Comparison of ENCODE assay signal across 8 cellular contexts in the genomic region with DNA sequence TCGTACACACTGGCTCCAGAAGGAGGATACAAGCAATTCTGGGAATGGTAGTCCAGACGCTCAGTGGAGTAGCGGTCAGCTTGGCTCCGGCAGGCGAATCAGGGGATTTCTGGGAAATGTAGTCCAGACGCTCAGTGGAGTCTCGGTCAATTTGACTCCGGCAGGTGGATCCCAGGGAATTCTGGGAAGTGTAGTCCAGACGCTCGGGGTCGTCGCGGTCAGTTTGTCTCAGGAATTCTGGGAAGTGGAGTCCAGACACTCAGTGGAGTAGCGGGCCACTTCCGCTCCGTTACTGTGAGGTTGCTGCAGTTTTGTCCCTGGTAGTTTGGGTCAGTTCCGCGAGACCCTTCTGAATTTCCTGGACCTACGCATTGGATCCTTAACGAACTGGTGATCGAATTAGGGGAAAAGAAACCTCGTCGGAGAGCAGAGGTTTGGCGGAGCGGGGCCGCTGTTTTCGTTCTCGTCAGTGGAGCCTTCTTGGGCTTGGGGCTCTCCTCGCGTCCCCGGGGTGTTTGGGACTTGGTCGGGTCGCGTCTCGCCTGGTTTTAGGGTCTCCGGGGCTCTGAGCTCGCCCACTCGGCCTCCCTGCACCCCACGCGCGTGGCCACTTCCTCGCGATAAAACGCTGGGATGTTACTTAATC. TPM values are rescaled to one million over a fixed set of nuclear protein-coding genes. Genes with fewer than 3 reads are reported as not detected.
DNase-seq lines count a peak whose midpoint lies in the region; ATAC-seq and TF ChIP-seq lines count a peak whose summit lies in the region.

Gene ZNF225 (plus strand): TSS at position 262 of the 646 bp plus-strand sequence. CDS start 2,429 bp downstream, outside the sequence.

- H3K9me3 ChIP-seq in OCI-LY7 (ENCODE audit: low read length): no peaks in the 10 kb centered on the region

- peak; percentile 90 for ATAC-seq in GM21515 (IDR thresholded peaks at IDR 0.05; ENCODE audit: unreplicated experiment)

- CTCF ChIA-PET in OCI-LY7 (lab: Charles Lee; ENCODE audit: unreplicated experiment): no interaction called here

- no peak for TF ChIP-seq CTCF in OCI-LY7 (conservative IDR thresholded peaks at IDR 0.05; ENCODE audit: low read length)

- H2AFZ ChIP-seq in OCI-LY7 (ENCODE audit: low read length): peak within 1 kb of the TSS; percentile 100

- POLR2A ChIA-PET in OCI-LY7 (lab: Charles Lee): no interaction called here

- intact Hi-C loops in OCI-LY7 (cut with micrococcal nuclease; ENCODE audit: unreplicated experiment): loop anchor here (1.0 to 2.0 kb wide), 4 partner anchors 19 to 192 kb away; partner anchors contain the start of genes ZNF224, ZNF227, ZNF230 and ZNF235

- peak within 1 kb of the TSS; percentile 99 for H3K4me2 ChIP-seq in OCI-LY7 (ENCODE audit: low read length)

- no peaks in the 10 kb centered on the region for H4K20me1 ChIP-seq in OCI-LY7 (ENCODE audit: insufficient read depth, low read length)

- H3K4me3 ChIP-seq in OCI-LY7 (ENCODE audit: low read depth, low read length, poor library complexity, severe bottlenecking): peak within 1 kb of the TSS; percentile 83

- DNase-seq in DMS 273 (lab: John Stamatoyannopoulos, UW; ENCODE audit: unreplicated experiment) (peak; percentile 99), HuH-7 (ENCODE audit: low spot score) (peak; percentile 79), OCI-LY7 (ENCODE audit: low spot score) (peak; percentile 97), activated T-cell treated with anti-CD3 and anti-CD28 coated beads for 48 hours (ENCODE audit: low read depth) (peak; percentile 77), erythroblast (lab: John Stamatoyannopoulos, UW) (peak; percentile 96 to 97), mucosa of gallbladder (ENCODE audit: low spot score) (peak; percentile 99)
- peak; percentile 75 for DNase-seq in stimulated activated CD8-positive, alpha-beta memory T cell treated with anti-CD3 and anti-CD28 coated beads, Interleukin-4, amount 100 ng/mL, for 24 hours (ENCODE audit: low read depth)

- BruUV-seq in OCI-LY7 (replicated peaks; lab: Mats Ljungman, UMichigan): no TSS peak

- no peaks in the 10 kb centered on the region for H3K9me2 ChIP-seq in OCI-LY7 (ENCODE audit: insufficient read depth, low read length)

- no peaks in the 10 kb centered on the region for H3K79me2 ChIP-seq in OCI-LY7 (ENCODE audit: insufficient read depth, low read depth, low read length)

- TF ChIP-seq POLR2A in erythroblast (IDR thresholded peaks at IDR 0.05; ENCODE audit: low read length): peak; percentile 72

- peaks cover 16% of the 10 kb centered on the region for H3K4me1 ChIP-seq in OCI-LY7 (ENCODE audit: insufficient read depth, low read length, poor library complexity, severe bottlenecking)

- peaks cover 22% of the 10 kb centered on the region for H3K36me3 ChIP-seq in OCI-LY7 (ENCODE audit: insufficient read depth, low read length)

- H3K27ac ChIP-seq in OCI-LY7 (ENCODE audit: low read depth, low read length, poor library complexity, severe bottlenecking): no peak within 1 kb of the TSS

RNA-seq across cellular contexts. Expression of gene ZNF225, which starts in this region (rescaled TPM):
- total RNA-seq in OCI-LY7 (2014; rRNA removed; shearing (Covaris generic)): 2.4 and 3.5 TPM in 2 replicates
- 4.1 and 6.1 TPM in 2 replicates for total RNA-seq in OCI-LY7 (2022)
- total RNA-seq in mucosa of gallbladder: 6.3 TPM
